Comparison of ENCODE assay signal across 9 cellular contexts in genomic region chr6:89597988-89598387, GRCh38. TPM values are rescaled to one million over a fixed set of nuclear protein-coding genes. Genes with fewer than 3 reads are reported as not detected.
DNase-seq lines count a peak whose midpoint lies in the region; ATAC-seq and TF ChIP-seq lines count a peak whose summit lies in the region.
"Had no signal": no experiment of that assay in that cellular context is flagged by ENCODE, and none has a peak within 500 bp of the region (broad histone marks: within the 10 kb centered on the region; RNA-seq: fewer than 3 reads in every experiment).

No MANE protein-coding gene starts in this region.

- DNase-seq in AML-193 (lab: John Stamatoyannopoulos, UW) (peak; percentile 89 to 92), HAP-1 (ENCODE audit: low spot score in 2 of 2) (peak; percentile 50 to 55), OCI-M1 (lab: John Stamatoyannopoulos, UW) (peak; percentile 86), fibroblast of pulmonary artery (ENCODE audit: low read depth) (peak; percentile 46), Peyer's patch (no peak), nephron progenitor cell (no peak)

- no peak for TF ChIP-seq POLR2A in Peyer's patch (IDR thresholded peaks at IDR 0.05)

- H3K4me3 Mint-ChIP-seq in nephron progenitor cell = no peak overlapping the region
- H3K4me3 Mint-ChIP-seq: central memory CD8-positive, alpha-beta T cell had no signal

- H3K36me3 ChIP-seq in HAP-1 (replicated peaks) (no peaks in the 10 kb centered on the region), Peyer's patch (no peaks in the 10 kb centered on the region)

- H3K36me3 Mint-ChIP-seq in nephron progenitor cell (ENCODE audit: low read depth) = peaks cover 22% of the 10 kb centered on the region

- TF ChIP-seq CTCF in fibroblast of pulmonary artery (IDR thresholded peaks at IDR 0.05; ENCODE audit: low read length, missing control alignments) (peak; percentile 3), Peyer's patch (IDR thresholded peaks at IDR 0.05) (peak in 1 of 6 experiments; percentile 9), nephron progenitor cell (IDR thresholded peaks at IDR 0.05) (no peak)

- no peak overlapping the region for H3K27ac Mint-ChIP-seq in nephron progenitor cell

- H3K4me1 ChIP-seq in HAP-1 (no peaks in the 10 kb centered on the region), Peyer's patch (no peaks in the 10 kb centered on the region)

- H3K27me3 ChIP-seq in HAP-1 (ENCODE audit: low read depth) = no peaks in the 10 kb centered on the region
- H3K27me3 ChIP-seq in Peyer's patch = no peaks in the 10 kb centered on the region

- no peak for ATAC-seq in HG02798 (IDR thresholded peaks at IDR 0.05; ENCODE audit: poor library complexity, unreplicated experiment)
- ATAC-seq in GM21786 (IDR thresholded peaks at IDR 0.05; ENCODE audit: unreplicated experiment) = no peak

- H3K9me3 ChIP-seq in HAP-1 (no peaks in the 10 kb centered on the region), Peyer's patch (no peaks in the 10 kb centered on the region)

- H3K4me3 ChIP-seq in HAP-1 = no peak overlapping the region
- no peak overlapping the region for H3K4me3 ChIP-seq in fibroblast of pulmonary artery (replicated peaks; ENCODE audit: low read depth, low read length)
- H3K4me3 ChIP-seq in Peyer's patch = no peak overlapping the region

- H3K27me3 Mint-ChIP-seq in nephron progenitor cell (ENCODE audit: low read depth, poor library complexity) = no peaks in the 10 kb centered on the region
- H3K27me3 Mint-ChIP-seq: central memory CD8-positive, alpha-beta T cell had no signal

- no peaks in the 10 kb centered on the region for H3K9me3 Mint-ChIP-seq in nephron progenitor cell
- H3K9me3 Mint-ChIP-seq: central memory CD8-positive, alpha-beta T cell had no signal

- H3K4me1 Mint-ChIP-seq in nephron progenitor cell = peaks cover 60% of the 10 kb centered on the region

- in situ Hi-C loops in HAP-1 (cut with MboI; ENCODE audit: low sequenced_read_pairs) = no loop called here

- H3K27ac ChIP-seq in Peyer's patch = no peak overlapping the region

RNA-seq across cellular contexts. Expression of gene LYRM2, which starts 40.6 kb away (rescaled TPM):
- 10 to 100 TPM; 10.3 to 24.8 (median 11.5) TPM for total RNA-seq in Peyer's patch

Comparison
In these comparisons a context has a peak if more than half of its experiments do, and no peak if none do; other contexts are left out.
1. DNase-seq: peak in AML-193 (2 of 2), HAP-1 (2 of 2), OCI-M1 (single experiment) and fibroblast of pulmonary artery (single experiment); none in Peyer's patch (0 of 3) and nephron progenitor cell (single experiment).